1 cellular context compared by ENCODE assay signal in the genomic region with DNA sequence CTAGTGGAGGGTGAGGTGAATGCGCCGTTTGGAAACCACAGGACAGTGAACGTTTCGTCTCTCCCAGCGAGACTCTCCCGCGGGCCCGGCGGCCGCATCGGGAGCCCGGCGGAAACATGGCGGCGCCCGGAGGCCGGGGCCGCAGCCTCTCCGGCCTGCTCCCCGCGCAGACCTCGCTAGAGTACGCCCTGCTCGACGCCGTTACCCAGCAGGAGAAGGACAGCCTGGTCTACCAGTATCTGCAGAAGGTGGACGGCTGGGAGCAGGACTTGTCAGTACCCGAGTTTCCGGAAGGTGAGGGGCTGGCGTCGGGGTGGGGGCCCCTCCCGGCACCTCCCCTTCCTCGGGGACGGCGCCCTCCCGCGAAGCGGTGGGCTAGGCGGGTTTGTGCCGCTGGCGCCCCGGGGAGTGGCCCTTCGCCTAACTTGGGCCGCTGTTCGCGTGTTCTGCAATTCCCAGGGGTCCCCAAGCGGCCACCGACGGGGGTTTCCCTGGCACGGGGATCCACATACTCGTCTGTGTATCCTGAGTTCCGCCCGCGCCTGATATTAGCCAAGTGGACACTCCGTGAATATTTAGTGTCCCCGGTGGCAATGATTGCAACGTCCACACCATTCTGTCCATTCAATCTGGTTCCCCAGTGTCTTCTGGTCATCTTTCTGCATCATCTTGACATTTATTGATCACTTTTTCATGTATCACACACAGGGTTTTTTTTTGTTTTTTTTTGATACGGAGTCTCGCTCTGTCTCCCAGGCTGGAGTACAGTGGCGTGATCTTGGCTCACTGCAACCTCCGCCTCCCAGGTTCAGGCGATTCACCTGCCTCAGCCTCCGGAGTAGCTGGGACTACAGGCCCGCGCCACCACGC.
TF ChIP-seq lines count a peak whose summit lies in the region.

No MANE protein-coding gene starts in this region.

TF ChIP-seq in HepG2, 621 proteins besides CTCF, POLR2A, EP300 and RAD21 (continued from another document and continues in another):
- TF ChIP-seq, protein P1, sequence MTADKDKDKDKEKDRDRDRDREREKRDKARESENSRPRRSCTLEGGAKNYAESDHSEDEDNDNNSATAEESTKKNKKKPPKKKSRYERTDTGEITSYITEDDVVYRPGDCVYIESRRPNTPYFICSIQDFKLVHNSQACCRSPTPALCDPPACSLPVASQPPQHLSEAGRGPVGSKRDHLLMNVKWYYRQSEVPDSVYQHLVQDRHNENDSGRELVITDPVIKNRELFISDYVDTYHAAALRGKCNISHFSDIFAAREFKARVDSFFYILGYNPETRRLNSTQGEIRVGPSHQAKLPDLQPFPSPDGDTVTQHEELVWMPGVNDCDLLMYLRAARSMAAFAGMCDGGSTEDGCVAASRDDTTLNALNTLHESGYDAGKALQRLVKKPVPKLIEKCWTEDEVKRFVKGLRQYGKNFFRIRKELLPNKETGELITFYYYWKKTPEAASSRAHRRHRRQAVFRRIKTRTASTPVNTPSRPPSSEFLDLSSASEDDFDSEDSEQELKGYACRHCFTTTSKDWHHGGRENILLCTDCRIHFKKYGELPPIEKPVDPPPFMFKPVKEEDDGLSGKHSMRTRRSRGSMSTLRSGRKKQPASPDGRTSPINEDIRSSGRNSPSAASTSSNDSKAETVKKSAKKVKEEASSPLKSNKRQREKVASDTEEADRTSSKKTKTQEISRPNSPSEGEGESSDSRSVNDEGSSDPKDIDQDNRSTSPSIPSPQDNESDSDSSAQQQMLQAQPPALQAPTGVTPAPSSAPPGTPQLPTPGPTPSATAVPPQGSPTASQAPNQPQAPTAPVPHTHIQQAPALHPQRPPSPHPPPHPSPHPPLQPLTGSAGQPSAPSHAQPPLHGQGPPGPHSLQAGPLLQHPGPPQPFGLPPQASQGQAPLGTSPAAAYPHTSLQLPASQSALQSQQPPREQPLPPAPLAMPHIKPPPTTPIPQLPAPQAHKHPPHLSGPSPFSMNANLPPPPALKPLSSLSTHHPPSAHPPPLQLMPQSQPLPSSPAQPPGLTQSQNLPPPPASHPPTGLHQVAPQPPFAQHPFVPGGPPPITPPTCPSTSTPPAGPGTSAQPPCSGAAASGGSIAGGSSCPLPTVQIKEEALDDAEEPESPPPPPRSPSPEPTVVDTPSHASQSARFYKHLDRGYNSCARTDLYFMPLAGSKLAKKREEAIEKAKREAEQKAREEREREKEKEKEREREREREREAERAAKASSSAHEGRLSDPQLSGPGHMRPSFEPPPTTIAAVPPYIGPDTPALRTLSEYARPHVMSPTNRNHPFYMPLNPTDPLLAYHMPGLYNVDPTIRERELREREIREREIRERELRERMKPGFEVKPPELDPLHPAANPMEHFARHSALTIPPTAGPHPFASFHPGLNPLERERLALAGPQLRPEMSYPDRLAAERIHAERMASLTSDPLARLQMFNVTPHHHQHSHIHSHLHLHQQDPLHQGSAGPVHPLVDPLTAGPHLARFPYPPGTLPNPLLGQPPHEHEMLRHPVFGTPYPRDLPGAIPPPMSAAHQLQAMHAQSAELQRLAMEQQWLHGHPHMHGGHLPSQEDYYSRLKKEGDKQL (CRISPR knock-in tag; IDR thresholded peaks at IDR 0.05; ENCODE audit: low read depth): peak; percentile 36; the same call in 1 of the 2 replicates
- TF ChIP-seq, protein P2, sequence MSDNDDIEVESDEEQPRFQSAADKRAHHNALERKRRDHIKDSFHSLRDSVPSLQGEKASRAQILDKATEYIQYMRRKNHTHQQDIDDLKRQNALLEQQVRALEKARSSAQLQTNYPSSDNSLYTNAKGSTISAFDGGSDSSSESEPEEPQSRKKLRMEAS (IDR thresholded peaks at IDR 0.05): peak; percentile 78
- TF ChIP-seq FOXJ3 (CRISPR knock-in tag; IDR thresholded peaks at IDR 0.05; ENCODE audit: borderline replicate concordance): no peak
- TF ChIP-seq ZNF556 (CRISPR knock-in tag; IDR thresholded peaks at IDR 0.05; ENCODE audit: borderline replicate concordance): no peak
- TF ChIP-seq, protein P3, sequence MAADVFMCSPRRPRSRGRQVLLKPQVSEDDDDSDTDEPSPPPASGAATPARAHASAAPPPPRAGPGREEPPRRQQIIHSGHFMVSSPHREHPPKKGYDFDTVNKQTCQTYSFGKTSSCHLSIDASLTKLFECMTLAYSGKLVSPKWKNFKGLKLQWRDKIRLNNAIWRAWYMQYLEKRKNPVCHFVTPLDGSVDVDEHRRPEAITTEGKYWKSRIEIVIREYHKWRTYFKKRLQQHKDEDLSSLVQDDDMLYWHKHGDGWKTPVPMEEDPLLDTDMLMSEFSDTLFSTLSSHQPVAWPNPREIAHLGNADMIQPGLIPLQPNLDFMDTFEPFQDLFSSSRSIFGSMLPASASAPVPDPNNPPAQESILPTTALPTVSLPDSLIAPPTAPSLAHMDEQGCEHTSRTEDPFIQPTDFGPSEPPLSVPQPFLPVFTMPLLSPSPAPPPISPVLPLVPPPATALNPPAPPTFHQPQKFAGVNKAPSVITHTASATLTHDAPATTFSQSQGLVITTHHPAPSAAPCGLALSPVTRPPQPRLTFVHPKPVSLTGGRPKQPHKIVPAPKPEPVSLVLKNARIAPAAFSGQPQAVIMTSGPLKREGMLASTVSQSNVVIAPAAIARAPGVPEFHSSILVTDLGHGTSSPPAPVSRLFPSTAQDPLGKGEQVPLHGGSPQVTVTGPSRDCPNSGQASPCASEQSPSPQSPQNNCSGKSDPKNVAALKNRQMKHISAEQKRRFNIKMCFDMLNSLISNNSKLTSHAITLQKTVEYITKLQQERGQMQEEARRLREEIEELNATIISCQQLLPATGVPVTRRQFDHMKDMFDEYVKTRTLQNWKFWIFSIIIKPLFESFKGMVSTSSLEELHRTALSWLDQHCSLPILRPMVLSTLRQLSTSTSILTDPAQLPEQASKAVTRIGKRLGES (CRISPR knock-in tag; IDR thresholded peaks at IDR 0.05; ENCODE audit: borderline replicate concordance): no peak
- TF ChIP-seq, protein P4, sequence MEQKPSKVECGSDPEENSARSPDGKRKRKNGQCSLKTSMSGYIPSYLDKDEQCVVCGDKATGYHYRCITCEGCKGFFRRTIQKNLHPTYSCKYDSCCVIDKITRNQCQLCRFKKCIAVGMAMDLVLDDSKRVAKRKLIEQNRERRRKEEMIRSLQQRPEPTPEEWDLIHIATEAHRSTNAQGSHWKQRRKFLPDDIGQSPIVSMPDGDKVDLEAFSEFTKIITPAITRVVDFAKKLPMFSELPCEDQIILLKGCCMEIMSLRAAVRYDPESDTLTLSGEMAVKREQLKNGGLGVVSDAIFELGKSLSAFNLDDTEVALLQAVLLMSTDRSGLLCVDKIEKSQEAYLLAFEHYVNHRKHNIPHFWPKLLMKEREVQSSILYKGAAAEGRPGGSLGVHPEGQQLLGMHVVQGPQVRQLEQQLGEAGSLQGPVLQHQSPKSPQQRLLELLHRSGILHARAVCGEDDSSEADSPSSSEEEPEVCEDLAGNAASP (CRISPR knock-in tag; IDR thresholded peaks at IDR 0.05; ENCODE audit: borderline replicate concordance): no peak
- peak; percentile 37; the same call in 1 of the 2 replicates for TF ChIP-seq FOXO1 (CRISPR knock-in tag; IDR thresholded peaks at IDR 0.05)
- TF ChIP-seq, protein P5, sequence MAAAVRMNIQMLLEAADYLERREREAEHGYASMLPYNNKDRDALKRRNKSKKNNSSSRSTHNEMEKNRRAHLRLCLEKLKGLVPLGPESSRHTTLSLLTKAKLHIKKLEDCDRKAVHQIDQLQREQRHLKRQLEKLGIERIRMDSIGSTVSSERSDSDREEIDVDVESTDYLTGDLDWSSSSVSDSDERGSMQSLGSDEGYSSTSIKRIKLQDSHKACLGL (CRISPR knock-in tag; IDR thresholded peaks at IDR 0.05): peak; percentile 52; the same call in 1 of the 2 replicates
- TF ChIP-seq ZNF720 (CRISPR knock-in tag; IDR thresholded peaks at IDR 0.05): no peak
- TF ChIP-seq, protein P6, sequence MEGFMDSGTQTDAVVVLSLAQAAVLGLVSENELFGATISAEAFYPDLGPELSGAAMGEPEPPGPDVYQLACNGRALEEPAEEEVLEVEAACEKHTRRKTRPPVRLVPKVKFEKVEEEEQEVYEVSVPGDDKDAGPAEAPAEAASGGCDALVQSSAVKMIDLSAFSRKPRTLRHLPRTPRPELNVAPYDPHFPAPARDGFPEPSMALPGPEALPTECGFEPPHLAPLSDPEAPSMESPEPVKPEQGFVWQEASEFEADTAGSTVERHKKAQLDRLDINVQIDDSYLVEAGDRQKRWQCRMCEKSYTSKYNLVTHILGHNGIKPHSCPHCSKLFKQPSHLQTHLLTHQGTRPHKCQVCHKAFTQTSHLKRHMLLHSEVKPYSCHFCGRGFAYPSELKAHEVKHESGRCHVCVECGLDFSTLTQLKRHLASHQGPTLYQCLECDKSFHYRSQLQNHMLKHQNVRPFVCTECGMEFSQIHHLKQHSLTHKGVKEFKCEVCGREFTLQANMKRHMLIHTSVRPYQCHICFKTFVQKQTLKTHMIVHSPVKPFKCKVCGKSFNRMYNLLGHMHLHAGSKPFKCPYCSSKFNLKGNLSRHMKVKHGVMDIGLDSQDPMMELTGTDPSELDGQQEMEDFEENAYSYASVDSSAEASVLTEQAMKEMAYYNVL (CRISPR knock-in tag; IDR thresholded peaks at IDR 0.05; ENCODE audit: borderline replicate concordance): 0 out of 2 replicates have a peak, but pooled peaks have one; percentile 25
- TF ChIP-seq MED1 (CRISPR knock-in tag; IDR thresholded peaks at IDR 0.05): peak; percentile 21; the same call in 1 of the 2 replicates
- no peak for TF ChIP-seq RBM22 (optimal IDR thresholded peaks at IDR 0.05; ENCODE audit: low read length)
- no peak for TF ChIP-seq ZNF678 (CRISPR knock-in tag; IDR thresholded peaks at IDR 0.05)
- TF ChIP-seq, protein P7, sequence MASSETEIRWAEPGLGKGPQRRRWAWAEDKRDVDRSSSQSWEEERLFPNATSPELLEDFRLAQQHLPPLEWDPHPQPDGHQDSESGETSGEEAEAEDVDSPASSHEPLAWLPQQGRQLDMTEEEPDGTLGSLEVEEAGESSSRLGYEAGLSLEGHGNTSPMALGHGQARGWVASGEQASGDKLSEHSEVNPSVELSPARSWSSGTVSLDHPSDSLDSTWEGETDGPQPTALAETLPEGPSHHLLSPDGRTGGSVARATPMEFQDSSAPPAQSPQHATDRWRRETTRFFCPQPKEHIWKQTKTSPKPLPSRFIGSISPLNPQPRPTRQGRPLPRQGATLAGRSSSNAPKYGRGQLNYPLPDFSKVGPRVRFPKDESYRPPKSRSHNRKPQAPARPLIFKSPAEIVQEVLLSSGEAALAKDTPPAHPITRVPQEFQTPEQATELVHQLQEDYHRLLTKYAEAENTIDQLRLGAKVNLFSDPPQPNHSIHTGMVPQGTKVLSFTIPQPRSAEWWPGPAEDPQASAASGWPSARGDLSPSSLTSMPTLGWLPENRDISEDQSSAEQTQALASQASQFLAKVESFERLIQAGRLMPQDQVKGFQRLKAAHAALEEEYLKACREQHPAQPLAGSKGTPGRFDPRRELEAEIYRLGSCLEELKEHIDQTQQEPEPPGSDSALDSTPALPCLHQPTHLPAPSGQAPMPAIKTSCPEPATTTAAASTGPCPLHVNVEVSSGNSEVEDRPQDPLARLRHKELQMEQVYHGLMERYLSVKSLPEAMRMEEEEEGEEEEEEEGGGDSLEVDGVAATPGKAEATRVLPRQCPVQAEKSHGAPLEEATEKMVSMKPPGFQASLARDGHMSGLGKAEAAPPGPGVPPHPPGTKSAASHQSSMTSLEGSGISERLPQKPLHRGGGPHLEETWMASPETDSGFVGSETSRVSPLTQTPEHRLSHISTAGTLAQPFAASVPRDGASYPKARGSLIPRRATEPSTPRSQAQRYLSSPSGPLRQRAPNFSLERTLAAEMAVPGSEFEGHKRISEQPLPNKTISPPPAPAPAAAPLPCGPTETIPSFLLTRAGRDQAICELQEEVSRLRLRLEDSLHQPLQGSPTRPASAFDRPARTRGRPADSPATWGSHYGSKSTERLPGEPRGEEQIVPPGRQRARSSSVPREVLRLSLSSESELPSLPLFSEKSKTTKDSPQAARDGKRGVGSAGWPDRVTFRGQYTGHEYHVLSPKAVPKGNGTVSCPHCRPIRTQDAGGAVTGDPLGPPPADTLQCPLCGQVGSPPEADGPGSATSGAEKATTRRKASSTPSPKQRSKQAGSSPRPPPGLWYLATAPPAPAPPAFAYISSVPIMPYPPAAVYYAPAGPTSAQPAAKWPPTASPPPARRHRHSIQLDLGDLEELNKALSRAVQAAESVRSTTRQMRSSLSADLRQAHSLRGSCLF (CRISPR knock-in tag; IDR thresholded peaks at IDR 0.05; ENCODE audit: borderline replicate concordance): no peak
- TF ChIP-seq KDM4B (CRISPR knock-in tag; IDR thresholded peaks at IDR 0.05): peak; percentile 79; the same call in 1 of the 2 replicates
- no peak for TF ChIP-seq SNRNP70 (IDR thresholded peaks at IDR 0.05; ENCODE audit: low read depth, low read length)
- no peak for TF ChIP-seq ZNF549 (CRISPR knock-in tag; IDR thresholded peaks at IDR 0.05)
- peak; percentile 41; the same call in 1 of the 2 replicates for TF ChIP-seq DNMT1 (CRISPR knock-in tag; IDR thresholded peaks at IDR 0.05)
- TF ChIP-seq, protein P8, sequence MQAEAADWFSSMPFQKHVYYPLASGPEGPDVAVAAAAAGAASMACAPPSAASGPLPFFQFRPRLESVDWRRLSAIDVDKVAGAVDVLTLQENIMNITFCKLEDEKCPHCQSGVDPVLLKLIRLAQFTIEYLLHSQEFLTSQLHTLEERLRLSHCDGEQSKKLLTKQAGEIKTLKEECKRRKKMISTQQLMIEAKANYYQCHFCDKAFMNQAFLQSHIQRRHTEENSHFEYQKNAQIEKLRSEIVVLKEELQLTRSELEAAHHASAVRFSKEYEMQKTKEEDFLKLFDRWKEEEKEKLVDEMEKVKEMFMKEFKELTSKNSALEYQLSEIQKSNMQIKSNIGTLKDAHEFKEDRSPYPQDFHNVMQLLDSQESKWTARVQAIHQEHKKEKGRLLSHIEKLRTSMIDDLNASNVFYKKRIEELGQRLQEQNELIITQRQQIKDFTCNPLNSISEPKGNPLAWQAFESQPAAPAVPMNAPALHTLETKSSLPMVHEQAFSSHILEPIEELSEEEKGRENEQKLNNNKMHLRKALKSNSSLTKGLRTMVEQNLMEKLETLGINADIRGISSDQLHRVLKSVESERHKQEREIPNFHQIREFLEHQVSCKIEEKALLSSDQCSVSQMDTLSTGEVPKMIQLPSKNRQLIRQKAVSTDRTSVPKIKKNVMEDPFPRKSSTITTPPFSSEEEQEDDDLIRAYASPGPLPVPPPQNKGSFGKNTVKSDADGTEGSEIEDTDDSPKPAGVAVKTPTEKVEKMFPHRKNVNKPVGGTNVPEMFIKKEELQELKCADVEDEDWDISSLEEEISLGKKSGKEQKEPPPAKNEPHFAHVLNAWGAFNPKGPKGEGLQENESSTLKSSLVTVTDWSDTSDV (CRISPR knock-in tag; IDR thresholded peaks at IDR 0.05): no peak
- TF ChIP-seq SP140L (CRISPR knock-in tag; IDR thresholded peaks at IDR 0.05; ENCODE audit: borderline replicate concordance): no peak
- TF ChIP-seq, protein P9, sequence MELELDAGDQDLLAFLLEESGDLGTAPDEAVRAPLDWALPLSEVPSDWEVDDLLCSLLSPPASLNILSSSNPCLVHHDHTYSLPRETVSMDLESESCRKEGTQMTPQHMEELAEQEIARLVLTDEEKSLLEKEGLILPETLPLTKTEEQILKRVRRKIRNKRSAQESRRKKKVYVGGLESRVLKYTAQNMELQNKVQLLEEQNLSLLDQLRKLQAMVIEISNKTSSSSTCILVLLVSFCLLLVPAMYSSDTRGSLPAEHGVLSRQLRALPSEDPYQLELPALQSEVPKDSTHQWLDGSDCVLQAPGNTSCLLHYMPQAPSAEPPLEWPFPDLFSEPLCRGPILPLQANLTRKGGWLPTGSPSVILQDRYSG (CRISPR knock-in tag; IDR thresholded peaks at IDR 0.05): no peak; the same call in 1 of the 2 replicates
- peak; percentile 67; the same call in 1 of the 2 replicates for TF ChIP-seq ZFP41 (CRISPR knock-in tag; IDR thresholded peaks at IDR 0.05; ENCODE audit: borderline replicate concordance)
- TF ChIP-seq SOX6 (IDR thresholded peaks at IDR 0.05): no peak
- peak; percentile 28; the same call in 1 of the 2 replicates for TF ChIP-seq SOX6 (CRISPR knock-in tag; IDR thresholded peaks at IDR 0.05)
- TF ChIP-seq AKAP8 (CRISPR knock-in tag; IDR thresholded peaks at IDR 0.05): no peak
- TF ChIP-seq ARNT2 (CRISPR knock-in tag; IDR thresholded peaks at IDR 0.05; ENCODE audit: low read depth): no peak
- TF ChIP-seq LCORL (IDR thresholded peaks at IDR 0.05): no peak
- peak; percentile 32; the same call in 1 of the 2 replicates for TF ChIP-seq LCORL (CRISPR knock-in tag; IDR thresholded peaks at IDR 0.05)
